ENCODE assay signal across 2 cellular contexts in genomic region chr12:131656796-131657195, GRCh38.
TF ChIP-seq lines count a peak whose summit lies in the region.
"Not testable (repeated sequence)": the region's sequence is repeated elsewhere in the genome, so short reads cannot be mapped to it uniquely, and the experiment has no call there.

No MANE protein-coding gene starts in this region.

TF ChIP-seq in HEK293, 187 proteins besides CTCF, POLR2A, EP300 and RAD21:
- peak; percentile 96 for TF ChIP-seq ZNF513 (tag by site-specific recombination; IDR thresholded peaks at IDR 0.05)

TF ChIP-seq in HepG2, 621 proteins besides CTCF, POLR2A, EP300 and RAD21:
- TF ChIP-seq ATF7 (IDR thresholded peaks at IDR 0.05) = peak; percentile 36
- not testable (repeated sequence) for TF ChIP-seq ATF7, CREB1 (CRISPR knock-in tag; IDR thresholded peaks at IDR 0.05)
- TF ChIP-seq CREB1 (IDR thresholded peaks at IDR 0.05) = peak; percentile 98
TF ChIP-seq in HepG2: peak in this region for 2; not testable (repeated sequence) for 619.
